ENCODE assay signal across 28 cellular contexts in the genomic region with DNA sequence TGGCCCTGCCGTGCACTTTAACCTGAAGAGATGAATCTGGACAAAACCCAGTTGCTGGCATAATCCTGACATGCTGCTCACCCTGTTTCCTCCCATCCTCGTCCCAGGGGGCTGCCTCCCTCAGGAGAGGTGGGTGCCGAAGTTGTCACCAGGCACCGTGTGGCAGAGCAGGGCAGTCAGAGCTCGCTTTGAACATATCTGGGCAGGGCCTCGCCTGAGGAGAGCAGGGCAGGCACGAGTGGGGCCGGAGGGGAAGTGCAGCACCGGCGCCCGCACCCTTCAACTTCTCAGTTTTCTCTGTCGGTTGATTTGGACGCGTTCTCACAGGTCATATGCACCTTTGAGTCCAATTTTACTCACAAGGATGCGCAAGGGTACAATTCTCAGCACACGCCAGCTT.
"Had no signal": no experiment of that assay in that cellular context is flagged by ENCODE, and none has a peak within 500 bp of the region (broad histone marks: within the 10 kb centered on the region; RNA-seq: fewer than 3 reads in every experiment).

No MANE protein-coding gene starts in this region.

- H3K36me3 Mint-ChIP-seq: natural killer cell; stimulated activated effector memory CD8-positive, alpha-beta T cell treated with anti-CD3 and anti-CD28 coated beads, Interleukin-12 subunit alpha, Interleukin-12 subunit beta, amount 100 ng/mL, for 72 hours had no signal

- ATAC-seq: natural killer cell; right cardiac atrium; sciatic nerve; stimulated activated effector memory CD8-positive, alpha-beta T cell treated with anti-CD3 and anti-CD28 coated beads, Interleukin-12 subunit alpha, Interleukin-12 subunit beta, amount 100 ng/mL, for 72 hours; upper lobe of right lung had no signal

- H3K4me3 Mint-ChIP-seq: natural killer cell; stimulated activated effector memory CD8-positive, alpha-beta T cell treated with anti-CD3 and anti-CD28 coated beads, Interleukin-12 subunit alpha, Interleukin-12 subunit beta, amount 100 ng/mL, for 72 hours; stimulated activated naive CD8-positive, alpha-beta T cell treated with anti-CD3 and anti-CD28 coated beads, Interleukin-15, Interleukin-2, amounts not matched to agents 100 ng/mL and 50 ng/mL, for 24 hours had no signal

- H3K27me3 Mint-ChIP-seq: stimulated activated naive CD8-positive, alpha-beta T cell treated with anti-CD3 and anti-CD28 coated beads, Interleukin-15, Interleukin-2, amounts not matched to agents 100 ng/mL and 50 ng/mL, for 24 hours had no signal

- FAIRE-seq: keratinocyte, urothelium cell line had no signal

- H3K4me1 ChIP-seq: prostate gland had no signal

- H3K27ac ChIP-seq: left ventricle myocardium inferior, neutrophil, ovary, prostate gland, skin epidermis, suprapubic skin, thoracic aorta, tibial artery, upper lobe of right lung had no signal

- H3K4me1 Mint-ChIP-seq: natural killer cell; stimulated activated effector memory CD8-positive, alpha-beta T cell treated with anti-CD3 and anti-CD28 coated beads, Interleukin-12 subunit alpha, Interleukin-12 subunit beta, amount 100 ng/mL, for 72 hours had no signal

- H3K4me3 ChIP-seq: left ventricle myocardium inferior, lung, ovary, prostate gland, skin epidermis, suprapubic skin, thoracic aorta, tibial artery, upper lobe of right lung had no signal

- H3K27ac Mint-ChIP-seq: natural killer cell; stimulated activated effector memory CD8-positive, alpha-beta T cell treated with anti-CD3 and anti-CD28 coated beads, Interleukin-12 subunit alpha, Interleukin-12 subunit beta, amount 100 ng/mL, for 72 hours; stimulated activated naive CD8-positive, alpha-beta T cell treated with anti-CD3 and anti-CD28 coated beads, Interleukin-15, Interleukin-2, amounts not matched to agents 100 ng/mL and 50 ng/mL, for 24 hours had no signal

- H3K27me3 ChIP-seq: neutrophil, ovary, upper lobe of right lung had no signal

- DNase-seq: head of caudate nucleus; hippocampal formation; left ventricle myocardium inferior; mesendoderm; midbrain; natural killer cell; occipital lobe; ovary; retina; stimulated activated CD4-positive, alpha-beta T cell treated with anti-CD3 and anti-CD28 coated beads, Interleukin-12 subunit alpha, Interleukin-12 subunit beta, amount 100 ng/mL, for 4 hours; stimulated activated CD4-positive, alpha-beta T cell treated with anti-CD3 and anti-CD28 coated beads, Interleukin-15, amount 100 ng/mL, for 24 hours; stimulated activated CD4-positive, alpha-beta T cell treated with anti-CD3 and anti-CD28 coated beads, Interleukin-4, amount 100 ng/mL, for 24 hours; stimulated activated naive CD4-positive, alpha-beta T cell; tibial artery; trophoblast cell; upper lobe of right lung had no signal

- H3K36me3 ChIP-seq: left ventricle myocardium inferior, neutrophil, ovary, prostate gland, suprapubic skin, thoracic aorta, tibial artery, upper lobe of right lung had no signal

- H3K9me3 Mint-ChIP-seq: natural killer cell; stimulated activated effector memory CD8-positive, alpha-beta T cell treated with anti-CD3 and anti-CD28 coated beads, Interleukin-12 subunit alpha, Interleukin-12 subunit beta, amount 100 ng/mL, for 72 hours had no signal

- H3K9me3 ChIP-seq: left ventricle myocardium inferior, neutrophil, ovary, prostate gland, suprapubic skin, thoracic aorta, tibial artery, upper lobe of right lung had no signal
